Comparison of ENCODE assay signal across 1 cellular context in genomic region chr14:56817396-56817921, GRCh38.
TF ChIP-seq lines count a peak whose summit lies in the region.

No MANE protein-coding gene starts in this region.

TF ChIP-seq in H1, 55 proteins besides CTCF, POLR2A, EP300 and RAD21:
- TF ChIP-seq SUZ12 (IDR thresholded peaks at IDR 0.05; ENCODE audit: low read length) (peak; percentile 66), TAF1 (IDR thresholded peaks at IDR 0.05; ENCODE audit: low read depth, low read length) (no peak), EZH2 (IDR thresholded peaks at IDR 0.05; ENCODE audit: low read depth, low read length, severe bottlenecking) (peak; percentile 85), CTBP2 (IDR thresholded peaks at IDR 0.05; ENCODE audit: borderline replicate concordance, insufficient read depth, insufficient read length, low read length) (peak; percentile 75), KDM4A (IDR thresholded peaks at IDR 0.05; ENCODE audit: low read depth, low read length, severe bottlenecking) (peak; percentile 11), MAX (IDR thresholded peaks at IDR 0.05) (peak; percentile 67)
